In genomic region chr11:69986421-69987229, GRCh38 we compare ENCODE assay signal across 20 cellular contexts.
DNase-seq lines count a peak whose midpoint lies in the region; ATAC-seq and TF ChIP-seq lines count a peak whose summit lies in the region.
"Had no signal": no experiment of that assay in that cellular context is flagged by ENCODE, and none has a peak within 500 bp of the region (broad histone marks: within the 10 kb centered on the region; RNA-seq: fewer than 3 reads in every experiment).

No MANE protein-coding gene starts in this region.

- peak overlapping the region in 4 of 6 donors; percentile 0 to 54 (median 42) for H3K27ac Mint-ChIP-seq in naive B cell
- H3K27ac Mint-ChIP-seq: activated B cell treated with CpG ODN at 0.5 μM for 24 hours; natural killer cell; stimulated activated naive CD8-positive, alpha-beta T cell treated with anti-CD3 and anti-CD28 coated beads, Interleukin-15, Interleukin-2, amounts not matched to agents 100 ng/mL and 50 ng/mL, for 24 hours had no signal

- H3K18ac ChIP-seq in IMR-90 (ENCODE audit: low read depth, low read length), result peak overlapping the region; percentile 12; the same call in 1 of the 2 replicates

- H3K23ac ChIP-seq in IMR-90 (ENCODE audit: low read depth, low read length), result peak overlapping the region; percentile 67; the same call in 1 of the 2 replicates

- peak overlapping the region in 5 of 8 donors; percentile 20 to 59 (median 43) for H3K4me3 Mint-ChIP-seq in naive B cell
- H3K4me3 Mint-ChIP-seq: activated B cell treated with CpG ODN at 0.5 μM for 24 hours; natural killer cell; stimulated activated naive CD8-positive, alpha-beta T cell treated with anti-CD3 and anti-CD28 coated beads, Interleukin-15, Interleukin-2, amounts not matched to agents 100 ng/mL and 50 ng/mL, for 24 hours had no signal

- POLR2A ChIA-PET in IMR-90 (lab: Charles Lee; ENCODE audit: unreplicated experiment), result no interaction called here

- H4K91ac ChIP-seq in IMR-90 (ENCODE audit: insufficient read depth, low read depth, low read length), result peak overlapping the region; percentile 63; the same call in 1 of the 2 replicates

- peaks cover 53 to 64% (median 63%) of the 10 kb centered on the region in 3 donors for H3K27me3 Mint-ChIP-seq in naive B cell

- no peaks in the 10 kb centered on the region for H4K20me1 ChIP-seq in IMR-90 (ENCODE audit: insufficient read depth, low read length)

- no peak for TF ChIP-seq RAD21 in IMR-90 (IDR thresholded peaks at IDR 0.05; ENCODE audit: low read length)

- H2BK5ac ChIP-seq in IMR-90 (ENCODE audit: low read depth, low read length, poor library complexity, severe bottlenecking), result no peak overlapping the region

- peaks cover 5 to 19% (median 18%) of the 10 kb centered on the region in 3 donors for H3K4me1 Mint-ChIP-seq in naive B cell
- H3K4me1 Mint-ChIP-seq: natural killer cell had no signal

- H3K4me2 ChIP-seq in IMR-90 (ENCODE audit: low read depth, low read length), result peak overlapping the region; percentile 92

- peaks cover 30% of the 10 kb centered on the region for H3K4me1 ChIP-seq in IMR-90 (ENCODE audit: control insufficient read depth, insufficient read depth, low read length)
- H3K4me1 ChIP-seq in heart right ventricle, result peaks cover 8 to 37% (median 16%) of the 10 kb centered on the region in 9 donors
- peaks cover 0 to 66% (median 41%) of the 10 kb centered on the region in 4 donors for H3K4me1 ChIP-seq in tibial artery

- no peaks in the 10 kb centered on the region for H3K36me3 Mint-ChIP-seq in naive B cell
- H3K36me3 Mint-ChIP-seq: natural killer cell had no signal

- H2BK20ac ChIP-seq in IMR-90 (ENCODE audit: low read depth, low read length), result no peak overlapping the region; the same call in 1 of the 2 replicates

- peaks cover 0 to 2% (median 0%) of the 10 kb centered on the region in 7 donors for H3K9me3 Mint-ChIP-seq in naive B cell
- H3K9me3 Mint-ChIP-seq: activated B cell treated with CpG ODN at 0.5 μM for 24 hours; natural killer cell; stimulated activated naive CD8-positive, alpha-beta T cell treated with anti-CD3 and anti-CD28 coated beads, Interleukin-15, Interleukin-2, amounts not matched to agents 100 ng/mL and 50 ng/mL, for 24 hours had no signal

- H4K8ac ChIP-seq in IMR-90 (ENCODE audit: low read depth in 2 of 2, low read length in 2 of 2), result peak overlapping the region in 1 of 2 experiments; percentile 89; a peak in 2 of 4 replicates

- no peak overlapping the region for H3K56ac ChIP-seq in IMR-90 (ENCODE audit: extremely low read depth, insufficient read depth, low read length)

- H3K9ac ChIP-seq in IMR-90 (ENCODE audit: low read depth, low read length), result peak overlapping the region; percentile 89; the same call in 1 of the 2 replicates

- no peak for TF ChIP-seq CTCF in IMR-90 (conservative IDR thresholded peaks at IDR 0.05; ENCODE audit: low read depth, low read length)
- no peak for TF ChIP-seq CTCF in heart right ventricle (IDR thresholded peaks at IDR 0.05)
- no peak for TF ChIP-seq CTCF in tibial artery (IDR thresholded peaks at IDR 0.05)

- H3K36me3 ChIP-seq in IMR-90 (ENCODE audit: control insufficient read depth, insufficient read depth, low read length), result no peaks in the 10 kb centered on the region
- H3K36me3 ChIP-seq in heart right ventricle, result no peaks in the 10 kb centered on the region
- H3K36me3 ChIP-seq in tibial artery, result no peaks in the 10 kb centered on the region
- H3K36me3 ChIP-seq: brain microvascular endothelial cell had no signal

- peak overlapping the region; percentile 86 for H3K4ac ChIP-seq in IMR-90 (ENCODE audit: low read depth, low read length)

- peak overlapping the region; percentile 72 for H2BK120ac ChIP-seq in IMR-90 (ENCODE audit: low read depth, low read length)

- BruUV-seq in IMR-90 (replicated peaks; lab: Mats Ljungman, UMichigan), result no TSS peak

- no peak for TF ChIP-seq POLR2A in IMR-90 (IDR thresholded peaks at IDR 0.05; ENCODE audit: low read depth, low read length)

- CTCF ChIA-PET in IMR-90 (lab: Yijun Ruan, JAX), result no interaction called here

- dilution Hi-C loops in IMR-90 (cut with HindIII; ENCODE audit: low sequenced_read_pairs, unreplicated experiment), result no loop called here

- H2AK5ac ChIP-seq in IMR-90 (ENCODE audit: low read depth, low read length), result peak overlapping the region; percentile 81; the same call in 1 of the 2 replicates

- peaks cover 0 to 43% of the 10 kb centered on the region in 2 experiments; a peak in 2 of 4 replicates for H3K79me1 ChIP-seq in IMR-90 (ENCODE audit: low read depth in 1 of 2, low read length in 2 of 2)

- no peak for ATAC-seq in IMR-90 (ENCODE audit: low read depth)
- ATAC-seq in heart right ventricle, result peak; percentile 37 to 80 (median 60)
- no peak for ATAC-seq in naive B cell (ENCODE audit: low read depth in 2 of 2)
- ATAC-seq in HG03175 (IDR thresholded peaks at IDR 0.05; ENCODE audit: unreplicated experiment), result no peak
- ATAC-seq: natural killer cell, Panc1 had no signal

- 53% methylated on average over 3 of the region's 26 CpGs; no CpG with 5 or more reads in 1 of the 2 experiments for WGBS in IMR-90 (ENCODE audit: extremely low coverage in 2 of 2, insufficient read length in 1 of 2), 2 experiments
- 32 to 33% methylated on average over 26 of the region's 26 CpGs for WGBS in heart right ventricle, 2 donors

- no peaks in the 10 kb centered on the region for H3K9me3 ChIP-seq in IMR-90 (ENCODE audit: control insufficient read depth, insufficient read depth, low read length)
- no peaks in the 10 kb centered on the region for H3K9me3 ChIP-seq in heart right ventricle
- H3K9me3 ChIP-seq in tibial artery, result no peaks in the 10 kb centered on the region

- H2BK15ac ChIP-seq in IMR-90 (ENCODE audit: low read depth, low read length), result no peak overlapping the region; the same call in 2 of the 3 replicates

- no peaks in the 10 kb centered on the region for H3K27me3 ChIP-seq in IMR-90 (ENCODE audit: control insufficient read depth, insufficient read depth, low read length)
- H3K27me3 ChIP-seq in heart right ventricle, result peaks cover 11 to 75% (median 52%) of the 10 kb centered on the region in 7 donors
- no peaks in the 10 kb centered on the region for H3K27me3 ChIP-seq in tibial artery

- H3K9me1 ChIP-seq in IMR-90 (ENCODE audit: insufficient read depth, low read length), result peaks cover 18% of the 10 kb centered on the region

- peak overlapping the region; percentile 93 for H2AK9ac ChIP-seq in IMR-90 (replicated peaks; ENCODE audit: low read depth, low read length, poor library complexity)

- H4K5ac ChIP-seq in IMR-90 (ENCODE audit: low read depth, low read length), result peak overlapping the region; percentile 26; the same call in 1 of the 2 replicates

- H2AFZ ChIP-seq in IMR-90 (replicated peaks; ENCODE audit: low read length, poor library complexity), result peak overlapping the region; percentile 90

- intact Hi-C loops in IMR-90 (cut with micrococcal nuclease), result no loop called here
- intact Hi-C loops in heart right ventricle (cut with DNase I), result loop anchor here in 1 of 10 donors (10.0 kb wide), 1 partner anchor 98 kb away; no protein-coding TSS in a partner anchor
- intact Hi-C loops in tibial artery (cut with DNase I; ENCODE audit: low total_unique reads), result loop anchor here (10.0 kb wide), 1 partner anchor 52 kb away; no protein-coding TSS in a partner anchor

- H3K14ac ChIP-seq in IMR-90 (replicated peaks; ENCODE audit: low read depth, low read length), result peak overlapping the region; percentile 70

- peak overlapping the region; percentile 72 for H3K4me3 ChIP-seq in IMR-90 (ENCODE audit: insufficient read depth, low read depth, low read length)
- peak overlapping the region in 9 of 10 donors; percentile 33 to 62 (median 49) for H3K4me3 ChIP-seq in heart right ventricle
- H3K4me3 ChIP-seq in tibial artery, result peak overlapping the region; percentile 59 to 61

- no peak for DNase-seq in IMR-90
- DNase-seq in heart right ventricle, result peak; percentile 40 to 52
- DNase-seq in naive B cell, result no peak
- DNase-seq in tibial artery, result no peak
- no peak for DNase-seq in activated CD8-positive, alpha-beta memory T cell treated with anti-CD3 and anti-CD28 coated beads, Interleukin-2, amount 50 U/mL, for 4 hours
- DNase-seq in NOMO-1 (lab: John Stamatoyannopoulos, UW; ENCODE audit: unreplicated experiment in 2 of 2), result no peak
- no peak for DNase-seq in G401 (ENCODE audit: low spot score)
- DNase-seq: activated B cell treated with CpG ODN at 0.5 μM for 24 hours; AML-193; brain microvascular endothelial cell; DMS79; effector memory CD4-positive, alpha-beta T cell; foreskin fibroblast; kidney glomerular epithelial cell; natural killer cell; NCI-H2029 treated with DMSO at 0.1 percent for 48 hours; NCI-H526 had no signal

- H3K27ac ChIP-seq in IMR-90 (ENCODE audit: insufficient read depth, low read length) (no peak overlapping the region; the same call in 1 of the 2 replicates), heart right ventricle (peak overlapping the region in 9 of 10 donors; percentile 35 to 80 (median 60)), tibial artery (peak overlapping the region; percentile 82 to 87)
- H3K27ac ChIP-seq: brain microvascular endothelial cell had no signal

- in situ Hi-C loops in IMR-90 (cut with MboI; ENCODE audit: low sequenced_read_pairs), result no loop called here
- in situ Hi-C loops in G401 (cut with HindIII; ENCODE audit: low sequenced_read_pairs), result no loop called here

TF ChIP-seq in IMR-90, 13 proteins besides CTCF, POLR2A, EP300 and RAD21 (continues in another document):
- TF ChIP-seq MAZ (IDR thresholded peaks at IDR 0.05; ENCODE audit: borderline replicate concordance, low read depth, low read length) (no peak), CEBPB (IDR thresholded peaks at IDR 0.05; ENCODE audit: low read depth, low read length) (no peak), MAFK (IDR thresholded peaks at IDR 0.05; ENCODE audit: low read depth, low read length) (no peak), MXI1 (IDR thresholded peaks at IDR 0.05; ENCODE audit: borderline replicate concordance, low read depth, low read length) (no peak), SMC3 (IDR thresholded peaks at IDR 0.05; ENCODE audit: low read depth, low read length) (no peak), BHLHE40 (IDR thresholded peaks at IDR 0.05; ENCODE audit: low read depth, low read length) (no peak), NFE2L2 (IDR thresholded peaks at IDR 0.05; ENCODE audit: low read depth, low read length) (no peak), USF2 (IDR thresholded peaks at IDR 0.05; ENCODE audit: low read depth, low read length) (no peak), CHD1 (IDR thresholded peaks at IDR 0.05; ENCODE audit: low read depth, low read length) (no peak), FOS (IDR thresholded peaks at IDR 0.05; ENCODE audit: low read depth, low read length) (no peak), RFX5 (IDR thresholded peaks at IDR 0.05; ENCODE audit: low read depth, low read length) (no peak), RCOR1 (IDR thresholded peaks at IDR 0.05; ENCODE audit: insufficient replicate concordance, low read length) (no peak)

Comparison
In these comparisons a context has a peak if more than half of its experiments do, and no peak if none do; other contexts are left out.
1. ATAC-seq: peak in heart right ventricle (8 of 8); none in IMR-90 (single experiment), naive B cell (0 of 2) and HG03175 (single experiment).
2. DNase-seq: peak in heart right ventricle (2 of 2); none in IMR-90 (single experiment), naive B cell (single experiment), tibial artery (0 of 2), activated CD8-positive, alpha-beta memory T cell treated with anti-CD3 and anti-CD28 coated beads, Interleukin-2, amount 50 U/mL, for 4 hours (single experiment), NOMO-1 (0 of 2) and G401 (single experiment).
3. Peak in every context shown above with its lines, with median percentiles within 50 percentile points of each other: H3K4me3 ChIP-seq.